In genomic region chr6:143163621-143164020, GRCh38 we compare ENCODE assay signal across 34 cellular contexts.
"Had no signal": no experiment of that assay in that cellular context is flagged by ENCODE, and none has a peak within 500 bp of the region (broad histone marks: within the 10 kb centered on the region; RNA-seq: fewer than 3 reads in every experiment).

No MANE protein-coding gene starts in this region.

- H3K27ac ChIP-seq: epithelial cell of prostate, foreskin keratinocyte, gastroesophageal sphincter, heart left ventricle, lower lobe of right lung, psoas muscle, testis, tibial artery, upper lobe of left lung had no signal

- H3K4me3 ChIP-seq: dorsolateral prefrontal cortex, gastroesophageal sphincter, heart left ventricle, lower lobe of right lung, mucosa of descending colon, ovary, psoas muscle, testis, tibial artery, upper lobe of left lung had no signal

- H3K4me1 ChIP-seq: foreskin keratinocyte, lower lobe of right lung, testis had no signal

- H3K36me3 ChIP-seq: lower lobe of right lung, ovary, upper lobe of left lung had no signal

- DNase-seq: central memory CD4-positive, alpha-beta T cell; dorsolateral prefrontal cortex; effector CD8-positive, alpha-beta T cell; endodermal cell; foreskin keratinocyte; heart left ventricle; hippocampal formation; left colon; left ventricle myocardium superior; lower lobe of right lung; mucosa of descending colon; naive thymus-derived CD4-positive, alpha-beta T cell; occipital lobe; ovary; posterior cingulate gyrus; psoas muscle; right cardiac atrium; small intestine; stimulated activated CD4-positive, alpha-beta T cell treated with anti-CD3 and anti-CD28 coated beads, Interleukin-12 subunit alpha, Interleukin-12 subunit beta, amount 100 ng/mL, for 4 hours; stimulated activated CD4-positive, alpha-beta T cell treated with anti-CD3 and anti-CD28 coated beads, Interleukin-1b, Interleukin-23, amount 100 ng/mL, for 48 hours; stimulated activated CD4-positive, alpha-beta T cell treated with anti-CD3 and anti-CD28 coated beads, Interleukin-4, amount 100 ng/mL, for 1 hour; stimulated activated CD8-positive, alpha-beta memory T cell treated with anti-CD3 and anti-CD28 coated beads, Interleukin-4, amount 100 ng/mL, for 48 hours; stimulated activated naive CD4-positive, alpha-beta T cell; substantia nigra; testis; tibial artery; upper lobe of left lung had no signal

- ATAC-seq: esophagus mucosa; foreskin keratinocyte; gastroesophageal sphincter; heart left ventricle; left colon; left ventricle myocardium superior; lower lobe of right lung; mucosa of descending colon; naive thymus-derived CD4-positive, alpha-beta T cell; psoas muscle had no signal

- H3K4me1 Mint-ChIP-seq: endodermal cell; naive thymus-derived CD4-positive, alpha-beta T cell; nephron had no signal

- H3K9me3 Mint-ChIP-seq: endodermal cell, nephron had no signal

- H3K4me3 Mint-ChIP-seq: endodermal cell; naive thymus-derived CD4-positive, alpha-beta T cell; nephron had no signal

- H3K9me3 ChIP-seq: gastroesophageal sphincter, heart left ventricle, lower lobe of right lung, mucosa of descending colon, ovary, psoas muscle, testis, tibial artery, upper lobe of left lung had no signal

- H3K27ac Mint-ChIP-seq: endodermal cell had no signal

- H3K27me3 Mint-ChIP-seq: naive thymus-derived CD4-positive, alpha-beta T cell had no signal

- H3K27me3 ChIP-seq: dorsolateral prefrontal cortex, foreskin keratinocyte, gastroesophageal sphincter, heart left ventricle, ovary, testis, tibial artery, upper lobe of left lung had no signal

- FAIRE-seq: colon, islet of Langerhans, small intestine, urothelium cell line had no signal
